Comparison of ENCODE assay signal across 13 cellular contexts in genomic region chr9:121645003-121645402, GRCh38. TPM values are rescaled to one million over a fixed set of nuclear protein-coding genes. Genes with fewer than 3 reads are reported as not detected.
A peak's percentile ranks its signal among the peaks of the same experiment; 100 is the strongest.
DNase-seq lines count a peak whose midpoint lies in the region; ATAC-seq and TF ChIP-seq lines count a peak whose summit lies in the region.
"Had no signal": no experiment of that assay in that cellular context is flagged by ENCODE, and none has a peak within 500 bp of the region (broad histone marks: within the 10 kb centered on the region; RNA-seq: fewer than 3 reads in every experiment).

No MANE protein-coding gene starts in this region.

- peaks cover 30% of the 10 kb centered on the region for H3K4me1 ChIP-seq in NT2/D1 (ENCODE audit: insufficient read depth, insufficient read length)
- peaks cover 32% of the 10 kb centered on the region for H3K4me1 ChIP-seq in cardiac muscle cell (ENCODE audit: low read depth)

- H3K27me3 ChIP-seq in NT2/D1 (ENCODE audit: insufficient read depth, insufficient read length) (no peaks in the 10 kb centered on the region), cardiac muscle cell (no peaks in the 10 kb centered on the region)
- H3K27me3 ChIP-seq: Peyer's patch had no signal

- ATAC-seq in HG03378 (IDR thresholded peaks at IDR 0.05; ENCODE audit: unreplicated experiment) (no peak), GM18511 (IDR thresholded peaks at IDR 0.05; ENCODE audit: unreplicated experiment) (no peak)

- intact Hi-C loops in posterior cingulate gyrus (cut with DNase I) = no loop called here

- TF ChIP-seq CTCF in cardiac muscle cell (IDR thresholded peaks at IDR 0.05; ENCODE audit: low read depth, low read length) = no peak

- peak overlapping the region; percentile 57 for H3K9ac ChIP-seq in NT2/D1 (ENCODE audit: insufficient read length, low read depth)

- no peak overlapping the region for H3K4me3 ChIP-seq in NT2/D1 (ENCODE audit: insufficient read length, low read depth)
- H3K4me3 ChIP-seq in cardiac muscle cell = no peak overlapping the region
- H3K4me3 ChIP-seq: Peyer's patch had no signal

- H3K27ac ChIP-seq in cardiac muscle cell = peak overlapping the region; percentile 66
- H3K27ac ChIP-seq: Peyer's patch had no signal

- H3K9me3 ChIP-seq in NT2/D1 (ENCODE audit: insufficient read depth, low read length) = no peaks in the 10 kb centered on the region
- no peaks in the 10 kb centered on the region for H3K9me3 ChIP-seq in cardiac muscle cell (ENCODE audit: low read depth)
- H3K9me3 ChIP-seq: Peyer's patch had no signal

- no peaks in the 10 kb centered on the region for H3K36me3 ChIP-seq in NT2/D1 (ENCODE audit: insufficient read depth, insufficient read length, low read length)
- H3K36me3 ChIP-seq in cardiac muscle cell = no peaks in the 10 kb centered on the region
- H3K36me3 ChIP-seq: Peyer's patch had no signal

- DNase-seq in C1 segment of cervical spinal cord (lab: John Stamatoyannopoulos, UW) = peak in 10 of 14 donors; percentile 25 to 100 (median 60)
- DNase-seq in NT2/D1 (ENCODE audit: low read depth, low spot score) = no peak
- DNase-seq in cardiac muscle cell (ENCODE audit: low read depth in 1 of 2, low spot score in 1 of 2) = no peak
- peak in 7 of 10 donors; percentile 22 to 92 (median 42) for DNase-seq in posterior cingulate gyrus
- DNase-seq in cortex of kidney (lab: John Stamatoyannopoulos, UW) = no peak
- DNase-seq in DMS114 treated with DMSO at 0.1 percent for 48 hours (lab: John Stamatoyannopoulos, UW; ENCODE audit: unreplicated experiment) = no peak
- DNase-seq: activated CD4-positive, alpha-beta memory T cell treated with anti-CD3 and anti-CD28 coated beads for 36 hours; activated effector memory CD4-positive, alpha-beta T cell treated with Interleukin-2 at 50 U/mL for 16 hours; HCEC 1CT; NCI-H345 had no signal

RNA-seq across cellular contexts. Expression of gene DAB2IP, which starts 6.4 kb away (rescaled TPM):
- 105 TPM in 2 replicates for total RNA-seq in cardiac muscle cell
- 25.7 and 31.7 TPM in 2 replicates for polyA plus RNA-seq in cardiac muscle cell
- total RNA-seq: activated CD4-positive, alpha-beta memory T cell treated with anti-CD3 and anti-CD28 coated beads for 36 hours had no signal

Comparison
In these comparisons a context has a peak if more than half of its experiments do, and no peak if none do; other contexts are left out.
1. DNase-seq: peak in C1 segment of cervical spinal cord (10 of 14) and posterior cingulate gyrus (7 of 10); none in NT2/D1 (single experiment), cardiac muscle cell (0 of 2), cortex of kidney (single experiment) and DMS114 treated with DMSO at 0.1 percent for 48 hours (single experiment).